In genomic region chr3:48521635-48522034, GRCh38 we compare ENCODE assay signal across 27 cellular contexts. TPM values are rescaled to one million over a fixed set of nuclear protein-coding genes. Genes with fewer than 3 reads are reported as not detected.
"Had no signal": no experiment of that assay in that cellular context is flagged by ENCODE, and none has a peak within 500 bp of the region (broad histone marks: within the 10 kb centered on the region; RNA-seq: fewer than 3 reads in every experiment).

No MANE protein-coding gene starts in this region.

- H3K4me3 ChIP-seq: dorsolateral prefrontal cortex, gastrocnemius medialis, lower lobe of right lung, prostate gland, right atrium auricular region, smooth muscle cell, suprapubic skin, transverse colon, upper lobe of right lung, uterus had no signal

- H3K9me3 ChIP-seq: gastrocnemius medialis, lower lobe of right lung, neutrophil, prostate gland, right atrium auricular region, suprapubic skin, transverse colon, upper lobe of right lung, uterus had no signal

- H3K36me3 ChIP-seq: gastrocnemius medialis, prostate gland, right atrium auricular region, transverse colon, upper lobe of right lung, uterus had no signal

- H3K4me3 Mint-ChIP-seq: natural killer cell; stimulated activated naive CD8-positive, alpha-beta T cell treated with anti-CD3 and anti-CD28 coated beads, Interleukin-15, amount 100 ng/mL, for 72 hours had no signal

- ATAC-seq: gastrocnemius medialis; left ventricle myocardium superior; lower lobe of right lung; natural killer cell; sciatic nerve; stimulated activated naive CD8-positive, alpha-beta T cell treated with anti-CD3 and anti-CD28 coated beads, Interleukin-15, amount 100 ng/mL, for 72 hours; upper lobe of right lung had no signal

- H3K27ac Mint-ChIP-seq: natural killer cell had no signal

- H3K4me1 ChIP-seq: gastrocnemius medialis, lower lobe of right lung, parathyroid adenoma, prostate gland, right atrium auricular region, transverse colon, upper lobe of right lung, uterus had no signal

- FAIRE-seq: islet of Langerhans had no signal

- H3K27me3 Mint-ChIP-seq: stimulated activated naive CD8-positive, alpha-beta T cell treated with anti-CD3 and anti-CD28 coated beads, Interleukin-15, amount 100 ng/mL, for 72 hours had no signal

- H3K36me3 Mint-ChIP-seq: natural killer cell had no signal

- DNase-seq: dorsolateral prefrontal cortex; effector CD4-positive, alpha-beta T cell; foreskin fibroblast; gastrocnemius medialis; head of caudate nucleus; kidney glomerular epithelial cell; lower lobe of right lung; natural killer cell; stimulated activated CD4-positive, alpha-beta T cell treated with anti-CD3 and anti-CD28 coated beads, Interleukin-12 subunit alpha, Interleukin-12 subunit beta, amount 100 ng/mL, for 4 hours; stimulated activated CD4-positive, alpha-beta T cell treated with anti-CD3 and anti-CD28 coated beads, Interleukin-1b, Interleukin-23, amount 100 ng/mL, for 48 hours; stimulated activated CD4-positive, alpha-beta T cell treated with anti-CD3 and anti-CD28 coated beads, Interleukin-4, amount 100 ng/mL, for 1 hour; stimulated activated CD8-positive, alpha-beta memory T cell treated with anti-CD3 and anti-CD28 coated beads, Interleukin-4, amount 100 ng/mL, for 48 hours; stimulated activated naive CD4-positive, alpha-beta T cell; stimulated activated naive CD8-positive, alpha-beta T cell treated with anti-CD3 and anti-CD28 coated beads, Interleukin-15, amount 100 ng/mL, for 72 hours; transverse colon; upper lobe of right lung; uterus had no signal

- H3K9me3 Mint-ChIP-seq: natural killer cell; stimulated activated naive CD8-positive, alpha-beta T cell treated with anti-CD3 and anti-CD28 coated beads, Interleukin-15, amount 100 ng/mL, for 72 hours had no signal

RNA-seq across cellular contexts. Expression of gene UCN2, which starts 41.9 kb away (rescaled TPM):
- total RNA-seq: gastrocnemius medialis, mesenteric fat pad, natural killer cell, right atrium auricular region, sciatic nerve, transverse colon, upper lobe of right lung had no signal
